Comparison of ENCODE assay signal across 23 cellular contexts in the genomic region with DNA sequence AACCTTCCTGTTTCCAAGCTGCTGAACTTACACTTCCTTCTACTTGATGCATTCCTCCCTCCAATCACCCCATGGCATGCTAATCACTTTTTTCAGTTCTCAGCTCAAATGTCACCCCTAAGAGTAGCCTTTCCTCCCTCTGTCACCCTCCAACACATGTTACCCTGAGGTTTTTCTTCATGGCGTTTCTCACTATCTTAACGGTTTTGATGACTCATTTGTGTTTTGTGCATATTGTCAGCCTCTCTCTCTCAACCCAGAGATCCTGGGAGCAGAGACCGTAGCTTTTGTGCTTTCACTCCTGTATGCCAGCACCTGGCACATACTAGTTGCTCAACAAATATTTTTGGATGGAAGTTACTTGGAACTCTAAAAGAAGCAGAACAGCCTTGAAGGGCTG. TPM values are rescaled to one million over a fixed set of nuclear protein-coding genes. Genes with fewer than 3 reads are reported as not detected.
"Had no signal": no experiment of that assay in that cellular context is flagged by ENCODE, and none has a peak within 500 bp of the region (broad histone marks: within the 10 kb centered on the region; RNA-seq: fewer than 3 reads in every experiment).

No MANE protein-coding gene starts in this region.

- H3K27me3 ChIP-seq: colonic mucosa, esophagus squamous epithelium, heart right ventricle, neutrophil, right lobe of liver, testis, tibial nerve had no signal

- ATAC-seq: heart right ventricle; left lobe of liver; mucosa of descending colon; naive thymus-derived CD8-positive, alpha-beta T cell; psoas muscle; right lobe of liver; stimulated activated naive B cell treated with anti-CD40 and anti-IgM and Interleukin-4, amounts not matched to agents 10 μg/mL and 1 μg/mL and 100 μg/mL, for 72 hours; stimulated activated naive CD8-positive, alpha-beta T cell treated with anti-CD3 and anti-CD28 coated beads, Interleukin-15, amount 100 ng/mL, for 72 hours had no signal

- H3K4me1 ChIP-seq: colonic mucosa, right lobe of liver, testis, tibial nerve had no signal

- H3K27me3 Mint-ChIP-seq: stimulated activated naive B cell treated with anti-CD40 and anti-IgM and Interleukin-4, amounts not matched to agents 10 μg/mL and 1 μg/mL and 100 μg/mL, for 72 hours; stimulated activated naive CD8-positive, alpha-beta T cell treated with anti-CD3 and anti-CD28 coated beads, Interleukin-15, amount 100 ng/mL, for 72 hours had no signal

- H3K4me1 Mint-ChIP-seq: naive thymus-derived CD8-positive, alpha-beta T cell; stimulated activated naive B cell treated with anti-CD40 and anti-IgM and Interleukin-4, amounts not matched to agents 10 μg/mL and 1 μg/mL and 100 μg/mL, for 72 hours; stimulated activated naive CD8-positive, alpha-beta T cell treated with anti-CD3 and anti-CD28 coated beads, Interleukin-15, amount 100 ng/mL, for 72 hours had no signal

- H3K36me3 Mint-ChIP-seq: naive thymus-derived CD8-positive, alpha-beta T cell; stimulated activated naive B cell treated with anti-CD40 and anti-IgM and Interleukin-4, amounts not matched to agents 10 μg/mL and 1 μg/mL and 100 μg/mL, for 72 hours had no signal

- H3K9me3 Mint-ChIP-seq: stimulated activated naive B cell treated with anti-CD40 and anti-IgM and Interleukin-4, amounts not matched to agents 10 μg/mL and 1 μg/mL and 100 μg/mL, for 72 hours had no signal

- H3K4me3 ChIP-seq: colonic mucosa, esophagus squamous epithelium, heart right ventricle, mucosa of descending colon, psoas muscle, right lobe of liver, testis, tibial nerve had no signal

- H3K36me3 ChIP-seq: colonic mucosa, esophagus squamous epithelium, heart right ventricle, neutrophil, right lobe of liver, tibial nerve had no signal

- H3K27ac Mint-ChIP-seq: naive thymus-derived CD8-positive, alpha-beta T cell; stimulated activated naive B cell treated with anti-CD40 and anti-IgM and Interleukin-4, amounts not matched to agents 10 μg/mL and 1 μg/mL and 100 μg/mL, for 72 hours; stimulated activated naive CD8-positive, alpha-beta T cell treated with anti-CD3 and anti-CD28 coated beads, Interleukin-15, amount 100 ng/mL, for 72 hours had no signal

- H3K9me3 ChIP-seq: colonic mucosa, esophagus squamous epithelium, heart right ventricle, mucosa of descending colon, neutrophil, psoas muscle, right lobe of liver, testis, tibial nerve had no signal

- DNase-seq: colonic mucosa; dermis blood vessel endothelial cell; esophagus squamous epithelium; foreskin fibroblast; heart right ventricle; islet precursor cell; mammary epithelial cell; mucosa of descending colon; naive thymus-derived CD8-positive, alpha-beta T cell; psoas muscle; retina; right lobe of liver; stimulated activated CD4-positive, alpha-beta T cell treated with anti-CD3 and anti-CD28 coated beads, Interleukin-2, amount 100 ng/mL, for 24 hours; stimulated activated CD4-positive, alpha-beta T cell treated with anti-CD3 and anti-CD28 coated beads, Interleukin-4, amount 100 ng/mL, for 4 hours; stimulated activated naive B cell treated with anti-CD40 and anti-IgM and Interleukin-4, amounts not matched to agents 10 μg/mL and 1 μg/mL and 100 μg/mL, for 72 hours; stimulated activated naive CD8-positive, alpha-beta T cell treated with anti-CD3 and anti-CD28 coated beads, Interleukin-15, amount 100 ng/mL, for 72 hours; testis had no signal

- H3K4me3 Mint-ChIP-seq: naive thymus-derived CD8-positive, alpha-beta T cell; stimulated activated naive B cell treated with anti-CD40 and anti-IgM and Interleukin-4, amounts not matched to agents 10 μg/mL and 1 μg/mL and 100 μg/mL, for 72 hours; stimulated activated naive CD8-positive, alpha-beta T cell treated with anti-CD3 and anti-CD28 coated beads, Interleukin-15, amount 100 ng/mL, for 72 hours had no signal

- H3K27ac ChIP-seq: colonic mucosa, esophagus squamous epithelium, heart right ventricle, neutrophil, psoas muscle, right lobe of liver, testis, tibial nerve had no signal

RNA-seq across cellular contexts. Expression of a gene that starts 24.5 kb away (rescaled TPM):
- total RNA-seq: dermis blood vessel endothelial cell; epithelial cell of proximal tubule; left lobe of liver; mammary epithelial cell; naive thymus-derived CD8-positive, alpha-beta T cell; osteoblast; right lobe of liver; subcutaneous adipose tissue had no signal
- polyA plus RNA-seq: mammary epithelial cell; naive thymus-derived CD8-positive, alpha-beta T cell had no signal
